8 cellular contexts compared by ENCODE assay signal in genomic region chr9:97696025-97696822, GRCh38. TPM values are rescaled to one million over a fixed set of nuclear protein-coding genes. Genes with fewer than 3 reads are reported as not detected.
A peak's percentile ranks its signal among the peaks of the same experiment; 100 is the strongest.
DNase-seq lines count a peak whose midpoint lies in the region; ATAC-seq and TF ChIP-seq lines count a peak whose summit lies in the region.

No MANE protein-coding gene starts in this region.

- peak overlapping the region; percentile 89 for H3K4me2 ChIP-seq in neuronal stem cell (ENCODE audit: insufficient read depth, low read length, poor library complexity, severe bottlenecking)

- peak overlapping the region; percentile 96 for H2AFZ ChIP-seq in neuronal stem cell (ENCODE audit: low read length)

- H2BK120ac ChIP-seq in neuronal stem cell (ENCODE audit: low read depth, low read length) = no peak overlapping the region

- no peak overlapping the region for H3K27ac ChIP-seq in neuronal stem cell (replicated peaks; ENCODE audit: low read length)

- no peak for TF ChIP-seq CTCF in epithelial cell of esophagus (IDR thresholded peaks at IDR 0.05; ENCODE audit: insufficient read depth, low read depth, low read length, missing control alignments)

- ATAC-seq in GM21423 (IDR thresholded peaks at IDR 0.05; ENCODE audit: unreplicated experiment) (peak; percentile 37), left colon (no peak), left lobe of liver (no peak)

- no peak overlapping the region for H2AK5ac ChIP-seq in neuronal stem cell (ENCODE audit: low read depth, low read length)

- no peaks in the 10 kb centered on the region for H3K9me3 ChIP-seq in neuronal stem cell (replicated peaks in 1 of 2; ENCODE audit: control insufficient read depth in 2 of 2, insufficient read depth in 1 of 2, low read depth in 1 of 2, low read length in 2 of 2)

- intact Hi-C loops in left colon (cut with DNase I, micrococcal nuclease) = no loop called here

- H4K91ac ChIP-seq in neuronal stem cell (ENCODE audit: low read depth, low read length, poor library complexity) = no peak overlapping the region

- H3K14ac ChIP-seq in neuronal stem cell (ENCODE audit: low read length) = peak overlapping the region; percentile 83

- peak overlapping the region; percentile 97 for H3K18ac ChIP-seq in neuronal stem cell (ENCODE audit: low read length)

- peaks cover 2 to 9% of the 10 kb centered on the region in 2 donors for H3K4me1 ChIP-seq in neuronal stem cell (ENCODE audit: control insufficient read depth in 2 of 2, insufficient read depth in 1 of 2, low read depth in 1 of 2, low read length in 2 of 2)

- peak; percentile 14 to 32 for DNase-seq in AML-193 (lab: John Stamatoyannopoulos, UW)
- peak; percentile 30 for DNase-seq in RPMI8226
- DNase-seq in epithelial cell of esophagus (ENCODE audit: low read depth) = peak; percentile 15
- no peak for DNase-seq in neuronal stem cell (ENCODE audit: low spot score)
- DNase-seq in left colon = no peak
- DNase-seq in left lobe of liver (ENCODE audit: low spot score) = no peak
- DNase-seq in DMS114 treated with DMSO at 0.1 percent for 48 hours (lab: John Stamatoyannopoulos, UW; ENCODE audit: unreplicated experiment) = no peak

- no peak overlapping the region for H2BK15ac ChIP-seq in neuronal stem cell (ENCODE audit: low read length)

- no CpG with 5 or more reads among the region's 11 CpGs for WGBS in neuronal stem cell (ENCODE audit: extremely low coverage in 2 of 2, insufficient read length in 2 of 2, insufficient replicate concordance in 1 of 2), 2 donors

- no peak overlapping the region for H4K8ac ChIP-seq in neuronal stem cell (ENCODE audit: low read depth, low read length)

- peak overlapping the region; percentile 27 for H2BK5ac ChIP-seq in neuronal stem cell (ENCODE audit: low read length)

- H3K4ac ChIP-seq in neuronal stem cell (ENCODE audit: low read length) = no peak overlapping the region

- H3K9ac ChIP-seq in neuronal stem cell (ENCODE audit: low read depth, low read length, poor library complexity) = peak overlapping the region; percentile 91

- peaks cover 0 to 2% (median 0%) of the 10 kb centered on the region in 3 experiments for H3K27me3 ChIP-seq in neuronal stem cell (ENCODE audit: control insufficient read depth in 3 of 3, insufficient read depth in 3 of 3, low read depth in 1 of 3, low read length in 3 of 3)

- H3K23ac ChIP-seq in neuronal stem cell (ENCODE audit: low read depth, low read length, poor library complexity) = no peak overlapping the region

- H3K79me1 ChIP-seq in neuronal stem cell (ENCODE audit: low read depth, low read length) = peaks cover 2% of the 10 kb centered on the region

- no peak overlapping the region for H2BK12ac ChIP-seq in neuronal stem cell (ENCODE audit: low read length)

- H3K4me3 ChIP-seq in epithelial cell of esophagus (ENCODE audit: low read length) = peak overlapping the region; percentile 79
- peak overlapping the region; percentile 69 to 93 for H3K4me3 ChIP-seq in neuronal stem cell (ENCODE audit: low read length in 2 of 2)

- H3K36me3 ChIP-seq in neuronal stem cell (replicated peaks in 1 of 2; ENCODE audit: control insufficient read depth in 2 of 2, insufficient read depth in 2 of 2, low read length in 2 of 2) = peaks cover 0 to 17% of the 10 kb centered on the region in 2 donors

RNA-seq across cellular contexts. Expression of gene XPA, which starts 0.9 kb away (rescaled TPM):
- 22.5 TPM for polyA plus RNA-seq in neuronal stem cell (2013, experiment 1 of 2)
- polyA plus RNA-seq in neuronal stem cell (2013, experiment 2 of 2) = 23.0 TPM
- total RNA-seq in left colon = 10 to 100 TPM; 10.0 to 10.1 TPM
- total RNA-seq in left lobe of liver = 8.0 TPM

Comparison
In these comparisons a context has a peak if more than half of its experiments do, and no peak if none do; other contexts are left out.
1. DNase-seq: peak in AML-193 (2 of 2), RPMI8226 (single experiment) and epithelial cell of esophagus (single experiment); none in neuronal stem cell (single experiment), left colon (0 of 2), left lobe of liver (single experiment) and DMS114 treated with DMSO at 0.1 percent for 48 hours (single experiment).